In the genomic region with DNA sequence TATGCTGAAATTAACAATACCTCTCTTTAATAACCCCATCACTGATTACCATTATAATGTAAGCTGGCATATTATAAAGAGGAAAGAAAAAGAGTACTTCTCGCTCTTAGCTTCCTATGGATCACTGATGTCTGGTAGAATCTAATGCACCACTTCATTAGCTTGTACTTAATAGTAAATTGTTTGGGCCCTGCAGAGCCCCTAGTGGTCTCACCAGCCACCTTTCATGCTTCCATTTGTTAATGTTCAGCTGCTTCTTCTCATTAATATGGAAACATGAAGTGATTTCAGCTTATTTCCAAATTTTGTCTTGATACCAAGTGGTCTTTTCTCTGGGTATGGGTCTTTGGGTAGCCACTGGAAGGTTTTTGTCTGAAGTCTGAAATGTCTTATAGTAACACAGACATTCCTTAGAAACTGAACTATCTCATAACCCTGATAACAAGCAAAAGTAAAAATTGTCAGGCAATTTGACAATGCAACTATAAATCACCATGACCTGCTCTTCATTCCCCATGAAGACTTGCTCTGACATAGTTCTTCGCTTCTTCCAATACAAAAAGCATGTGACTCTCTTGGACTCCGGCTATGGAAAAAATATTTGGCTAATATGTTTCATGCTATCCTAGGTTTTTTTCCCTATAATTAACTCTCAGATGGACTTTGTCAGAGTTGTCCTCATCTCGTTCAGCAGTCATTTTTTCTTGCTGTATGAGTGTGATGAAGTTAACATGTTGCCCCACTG, we compare ENCODE assay signal across 14 cellular contexts.
DNase-seq lines count a peak whose midpoint lies in the region; ATAC-seq and TF ChIP-seq lines count a peak whose summit lies in the region.
"Had no signal": no experiment of that assay in that cellular context is flagged by ENCODE, and none has a peak within 500 bp of the region (broad histone marks: within the 10 kb centered on the region; RNA-seq: fewer than 3 reads in every experiment).

No MANE protein-coding gene starts in this region.

- no peak for TF ChIP-seq POLR2A in gastroesophageal sphincter (IDR thresholded peaks at IDR 0.05)

- H3K27ac Mint-ChIP-seq in GM23338: no peak overlapping the region
- H3K27ac Mint-ChIP-seq: brain had no signal

- TF ChIP-seq CTCF in BE2C (IDR thresholded peaks at IDR 0.05; ENCODE audit: low read depth, low read length) (peak; percentile 65), GM23338 (conservative IDR thresholded peaks at IDR 0.05; ENCODE audit: low read depth in 2 of 2) (peak; percentile 44 to 49), gastroesophageal sphincter (IDR thresholded peaks at IDR 0.05) (no peak)

- WGBS in gastroesophageal sphincter (ENCODE audit: low coverage in 1 of 2), 2 donors: 40 to 45% methylated on average over 4 of the region's 4 CpGs

- H3K36me3 Mint-ChIP-seq in GM23338 (ENCODE audit: low read depth): no peaks in the 10 kb centered on the region
- H3K36me3 Mint-ChIP-seq: brain had no signal

- H3K4me1 ChIP-seq in BE2C (peaks cover 3% of the 10 kb centered on the region), GM23338 (ENCODE audit: insufficient read depth) (no peaks in the 10 kb centered on the region), gastroesophageal sphincter (peaks cover 0 to 4% (median 0%) of the 10 kb centered on the region in 3 donors)
- H3K4me1 ChIP-seq: uterus had no signal

- H3K4me3 ChIP-seq in BE2C (ENCODE audit: low read depth, low read length): no peak overlapping the region
- H3K4me3 ChIP-seq in GM23338: no peak overlapping the region
- no peak overlapping the region for H3K4me3 ChIP-seq in gastroesophageal sphincter
- H3K4me3 ChIP-seq: lung, right atrium auricular region, uterus had no signal

- no peak overlapping the region for H3K4me2 ChIP-seq in GM23338

- H3K27me3 ChIP-seq in BE2C (no peaks in the 10 kb centered on the region), GM23338 (ENCODE audit: insufficient read depth) (no peaks in the 10 kb centered on the region), gastroesophageal sphincter (no peaks in the 10 kb centered on the region)
- H3K27me3 ChIP-seq: right atrium auricular region, uterus had no signal

- no peaks in the 10 kb centered on the region for H3K79me2 ChIP-seq in GM23338 (replicated peaks; ENCODE audit: insufficient read depth)

- H4K20me1 ChIP-seq in GM23338 (replicated peaks; ENCODE audit: insufficient read depth): no peaks in the 10 kb centered on the region

- peaks cover 4% of the 10 kb centered on the region for H3K4me1 Mint-ChIP-seq in GM23338

- peak; percentile 42; the same call in 2 of the 3 replicates for ATAC-seq in GM23338
- ATAC-seq in SK-N-SH treated with all-trans-retinoic acid at 6 μM for 48 hours: peak; percentile 53; the same call in 2 of the 3 replicates
- peak; percentile 47 for ATAC-seq in gastroesophageal sphincter
- ATAC-seq in GM19035 (IDR thresholded peaks at IDR 0.05; ENCODE audit: unreplicated experiment): no peak
- ATAC-seq in GM19328 (IDR thresholded peaks at IDR 0.05; ENCODE audit: unreplicated experiment): no peak

- H3K9me3 Mint-ChIP-seq in GM23338: no peaks in the 10 kb centered on the region
- H3K9me3 Mint-ChIP-seq: brain had no signal

- TF ChIP-seq EP300 in gastroesophageal sphincter (IDR thresholded peaks at IDR 0.05): no peak

- H3K36me3 ChIP-seq in BE2C (no peaks in the 10 kb centered on the region), GM23338 (ENCODE audit: insufficient read depth) (no peaks in the 10 kb centered on the region), gastroesophageal sphincter (no peaks in the 10 kb centered on the region)
- H3K36me3 ChIP-seq: right atrium auricular region, uterus had no signal

- no peaks in the 10 kb centered on the region for H3K9me3 ChIP-seq in BE2C
- H3K9me3 ChIP-seq in gastroesophageal sphincter: no peaks in the 10 kb centered on the region
- H3K9me3 ChIP-seq: right atrium auricular region, uterus had no signal

- H3K27me3 Mint-ChIP-seq in GM23338 (ENCODE audit: insufficient read depth, low read depth, poor library complexity): no peaks in the 10 kb centered on the region
- H3K27me3 Mint-ChIP-seq: brain had no signal

- H3K4me3 Mint-ChIP-seq in GM23338: no peak overlapping the region
- H3K4me3 Mint-ChIP-seq: brain had no signal

- no peak overlapping the region for H3K27ac ChIP-seq in GM23338 (ENCODE audit: low read depth)
- no peak overlapping the region for H3K27ac ChIP-seq in gastroesophageal sphincter
- H3K27ac ChIP-seq: right atrium auricular region, uterus had no signal

- DNase-seq in BE2C (peak; percentile 28), GM23338 (ENCODE audit: low spot score) (peak; percentile 35), AG08396 (ENCODE audit: low spot score) (no peak), NCI-H510A (lab: John Stamatoyannopoulos, UW) (no peak)
- DNase-seq: activated T-cell treated with anti-CD3 and anti-CD28 coated beads, Interleukin-2, amount 50 U/mL, for 1 hour; H7; uterus had no signal

- H2AFZ ChIP-seq in GM23338: no peak overlapping the region

- no peaks in the 10 kb centered on the region for H3F3A ChIP-seq in GM23338 (replicated peaks; ENCODE audit: low read depth)

- 0 out of 2 replicates have a peak, but pooled peaks cover 4% of the 10 kb centered on the region for H3K9me2 ChIP-seq in GM23338 (ENCODE audit: insufficient read depth)

TF ChIP-seq in GM23338, 12 proteins besides CTCF, POLR2A, EP300 and RAD21 (continues in another document):
- no peak for TF ChIP-seq ZNF114 (CRISPR knock-in tag; IDR thresholded peaks at IDR 0.05)
- TF ChIP-seq ZNF331 (CRISPR knock-in tag; IDR thresholded peaks at IDR 0.05; ENCODE audit: low read depth): no peak
- TF ChIP-seq, protein P1, sequence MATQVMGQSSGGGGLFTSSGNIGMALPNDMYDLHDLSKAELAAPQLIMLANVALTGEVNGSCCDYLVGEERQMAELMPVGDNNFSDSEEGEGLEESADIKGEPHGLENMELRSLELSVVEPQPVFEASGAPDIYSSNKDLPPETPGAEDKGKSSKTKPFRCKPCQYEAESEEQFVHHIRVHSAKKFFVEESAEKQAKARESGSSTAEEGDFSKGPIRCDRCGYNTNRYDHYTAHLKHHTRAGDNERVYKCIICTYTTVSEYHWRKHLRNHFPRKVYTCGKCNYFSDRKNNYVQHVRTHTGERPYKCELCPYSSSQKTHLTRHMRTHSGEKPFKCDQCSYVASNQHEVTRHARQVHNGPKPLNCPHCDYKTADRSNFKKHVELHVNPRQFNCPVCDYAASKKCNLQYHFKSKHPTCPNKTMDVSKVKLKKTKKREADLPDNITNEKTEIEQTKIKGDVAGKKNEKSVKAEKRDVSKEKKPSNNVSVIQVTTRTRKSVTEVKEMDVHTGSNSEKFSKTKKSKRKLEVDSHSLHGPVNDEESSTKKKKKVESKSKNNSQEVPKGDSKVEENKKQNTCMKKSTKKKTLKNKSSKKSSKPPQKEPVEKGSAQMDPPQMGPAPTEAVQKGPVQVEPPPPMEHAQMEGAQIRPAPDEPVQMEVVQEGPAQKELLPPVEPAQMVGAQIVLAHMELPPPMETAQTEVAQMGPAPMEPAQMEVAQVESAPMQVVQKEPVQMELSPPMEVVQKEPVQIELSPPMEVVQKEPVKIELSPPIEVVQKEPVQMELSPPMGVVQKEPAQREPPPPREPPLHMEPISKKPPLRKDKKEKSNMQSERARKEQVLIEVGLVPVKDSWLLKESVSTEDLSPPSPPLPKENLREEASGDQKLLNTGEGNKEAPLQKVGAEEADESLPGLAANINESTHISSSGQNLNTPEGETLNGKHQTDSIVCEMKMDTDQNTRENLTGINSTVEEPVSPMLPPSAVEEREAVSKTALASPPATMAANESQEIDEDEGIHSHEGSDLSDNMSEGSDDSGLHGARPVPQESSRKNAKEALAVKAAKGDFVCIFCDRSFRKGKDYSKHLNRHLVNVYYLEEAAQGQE (IDR thresholded peaks at IDR 0.05; ENCODE audit: unreplicated experiment): no peak
- TF ChIP-seq POLR2AphosphoS5 (IDR thresholded peaks at IDR 0.05; ENCODE audit: low read depth): no peak

TF ChIP-seq in SK-N-SH treated with all-trans-retinoic acid at 6 μM for 48 hours, 23 proteins besides CTCF, POLR2A, EP300 and RAD21 (continues in another document):
- no peak for TF ChIP-seq TCF4 (CRISPR knock-in tag; IDR thresholded peaks at IDR 0.05; ENCODE audit: borderline replicate concordance)
- TF ChIP-seq, protein P2, sequence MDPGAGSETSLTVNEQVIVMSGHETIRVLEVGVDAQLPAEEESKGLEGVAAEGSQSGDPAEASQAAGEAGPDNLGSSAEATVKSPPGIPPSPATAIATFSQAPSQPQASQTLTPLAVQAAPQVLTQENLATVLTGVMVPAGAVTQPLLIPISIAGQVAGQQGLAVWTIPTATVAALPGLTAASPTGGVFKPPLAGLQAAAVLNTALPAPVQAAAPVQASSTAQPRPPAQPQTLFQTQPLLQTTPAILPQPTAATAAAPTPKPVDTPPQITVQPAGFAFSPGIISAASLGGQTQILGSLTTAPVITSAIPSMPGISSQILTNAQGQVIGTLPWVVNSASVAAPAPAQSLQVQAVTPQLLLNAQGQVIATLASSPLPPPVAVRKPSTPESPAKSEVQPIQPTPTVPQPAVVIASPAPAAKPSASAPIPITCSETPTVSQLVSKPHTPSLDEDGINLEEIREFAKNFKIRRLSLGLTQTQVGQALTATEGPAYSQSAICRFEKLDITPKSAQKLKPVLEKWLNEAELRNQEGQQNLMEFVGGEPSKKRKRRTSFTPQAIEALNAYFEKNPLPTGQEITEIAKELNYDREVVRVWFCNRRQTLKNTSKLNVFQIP (CRISPR knock-in tag; IDR thresholded peaks at IDR 0.05; ENCODE audit: borderline replicate concordance, low read depth): no peak
- TF ChIP-seq, protein P3, sequence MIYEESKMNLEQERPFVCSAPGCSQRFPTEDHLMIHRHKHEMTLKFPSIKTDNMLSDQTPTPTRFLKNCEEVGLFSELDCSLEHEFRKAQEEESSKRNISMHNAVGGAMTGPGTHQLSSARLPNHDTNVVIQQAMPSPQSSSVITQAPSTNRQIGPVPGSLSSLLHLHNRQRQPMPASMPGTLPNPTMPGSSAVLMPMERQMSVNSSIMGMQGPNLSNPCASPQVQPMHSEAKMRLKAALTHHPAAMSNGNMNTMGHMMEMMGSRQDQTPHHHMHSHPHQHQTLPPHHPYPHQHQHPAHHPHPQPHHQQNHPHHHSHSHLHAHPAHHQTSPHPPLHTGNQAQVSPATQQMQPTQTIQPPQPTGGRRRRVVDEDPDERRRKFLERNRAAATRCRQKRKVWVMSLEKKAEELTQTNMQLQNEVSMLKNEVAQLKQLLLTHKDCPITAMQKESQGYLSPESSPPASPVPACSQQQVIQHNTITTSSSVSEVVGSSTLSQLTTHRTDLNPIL (CRISPR knock-in tag; IDR thresholded peaks at IDR 0.05; ENCODE audit: low read depth): no peak
- TF ChIP-seq ARNTL (CRISPR knock-in tag; IDR thresholded peaks at IDR 0.05; ENCODE audit: borderline replicate concordance, low read depth): no peak
- TF ChIP-seq ESRRG (CRISPR knock-in tag; IDR thresholded peaks at IDR 0.05): no peak
- TF ChIP-seq ZNF70 (CRISPR knock-in tag; IDR thresholded peaks at IDR 0.05): no peak
- no peak for TF ChIP-seq BACH2 (CRISPR knock-in tag; IDR thresholded peaks at IDR 0.05; ENCODE audit: borderline replicate concordance)
- TF ChIP-seq ZFP30 (CRISPR knock-in tag; IDR thresholded peaks at IDR 0.05): no peak
- TF ChIP-seq ISL1 (CRISPR knock-in tag; IDR thresholded peaks at IDR 0.05): no peak
- no peak for TF ChIP-seq TOX (CRISPR knock-in tag; IDR thresholded peaks at IDR 0.05; ENCODE audit: borderline replicate concordance)
- TF ChIP-seq RARB (CRISPR knock-in tag; IDR thresholded peaks at IDR 0.05): no peak
- no peak for TF ChIP-seq PPARA (CRISPR knock-in tag; IDR thresholded peaks at IDR 0.05; ENCODE audit: borderline replicate concordance)

Comparison
In these comparisons a context has a peak if more than half of its experiments do, and no peak if none do; other contexts are left out.
1. DNase-seq: peak in BE2C (single experiment) and GM23338 (single experiment); none in AG08396 (single experiment) and NCI-H510A (single experiment).
2. CTCF ChIP-seq: peak in BE2C (single experiment) and GM23338 (2 of 2); none in gastroesophageal sphincter (0 of 4).
3. ATAC-seq: peak in GM23338 (single experiment), SK-N-SH treated with all-trans-retinoic acid at 6 μM for 48 hours (single experiment) and gastroesophageal sphincter (single experiment); none in GM19035 (single experiment) and GM19328 (single experiment).